8 cellular contexts compared by ENCODE assay signal in the genomic region with DNA sequence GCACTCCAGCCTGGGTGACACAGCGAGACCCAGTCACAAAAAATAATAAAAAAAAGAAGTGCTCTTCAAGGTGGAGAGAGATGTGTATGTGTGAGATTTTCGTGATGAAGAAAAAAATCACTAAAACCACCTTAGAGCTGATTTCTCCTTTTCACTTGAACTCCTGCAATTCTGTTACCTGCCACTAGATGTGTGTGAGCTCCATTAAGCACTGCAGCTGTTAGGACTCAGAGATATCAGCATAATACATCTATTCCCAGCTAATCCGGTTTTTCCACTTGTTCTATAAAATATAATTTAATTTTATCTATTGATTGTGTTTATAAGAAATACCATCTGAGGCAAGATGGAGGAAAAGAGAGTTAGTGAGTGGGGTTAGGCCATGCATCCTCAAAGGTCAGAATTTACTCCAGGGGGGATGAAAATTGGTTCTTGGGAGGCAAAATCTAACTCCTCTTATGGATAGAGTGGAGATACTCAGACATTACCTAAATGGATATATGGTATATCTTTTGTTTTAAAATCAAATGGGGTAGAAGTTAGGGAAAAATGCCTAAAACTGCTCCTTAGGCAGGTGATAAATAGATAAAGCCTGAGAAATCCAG.
DNase-seq lines count a peak whose midpoint lies in the region; ATAC-seq and TF ChIP-seq lines count a peak whose summit lies in the region.

No MANE protein-coding gene starts in this region.

- H3K36me3 ChIP-seq in heart right ventricle (no peaks in the 10 kb centered on the region), parathyroid adenoma (ENCODE audit: control insufficient read depth, insufficient read depth, low read length) (no peaks in the 10 kb centered on the region), MG63 (no peaks in the 10 kb centered on the region), H7 (replicated peaks; ENCODE audit: control insufficient read depth, insufficient read depth, low read length) (no peaks in the 10 kb centered on the region)

- intact Hi-C loops in heart right ventricle (cut with DNase I) (no loop called here), Right ventricle myocardium inferior (cut with DNase I) (no loop called here), dorsolateral prefrontal cortex (cut with DNase I) (loop anchor here in 1 of 2 donors (10.0 kb wide), 1 partner anchor 864 kb away; no protein-coding TSS in a partner anchor)

- no peaks in the 10 kb centered on the region for H3K9me3 ChIP-seq in heart right ventricle
- no peaks in the 10 kb centered on the region for H3K9me3 ChIP-seq in parathyroid adenoma (ENCODE audit: control insufficient read depth, low read length)
- no peaks in the 10 kb centered on the region for H3K9me3 ChIP-seq in MG63

- H3K4me2 ChIP-seq in parathyroid adenoma (ENCODE audit: low read length): no peak overlapping the region

- DNase-seq in heart right ventricle (no peak), Right ventricle myocardium inferior (ENCODE audit: missing footprints) (no peak), NCI-H748 treated with DMSO at 0.1 percent for 48 hours (lab: John Stamatoyannopoulos, UW) (peak; percentile 5), dorsolateral prefrontal cortex (no peak), MG63 (no peak), H7 (no peak)

- H3K27ac ChIP-seq in heart right ventricle (no peak overlapping the region), dorsolateral prefrontal cortex (no peak overlapping the region), parathyroid adenoma (no peak overlapping the region)

- no peaks in the 10 kb centered on the region for H3K79me2 ChIP-seq in parathyroid adenoma

- ATAC-seq in heart right ventricle: no peak
- ATAC-seq in Right ventricle myocardium inferior: no peak
- ATAC-seq in HG02884 (IDR thresholded peaks at IDR 0.05; ENCODE audit: unreplicated experiment): peak; percentile 81

- 30 to 32% methylated on average over 3 of the region's 3 CpGs for WGBS in heart right ventricle, 2 donors

- peak; percentile 34 to 73 (median 67) for TF ChIP-seq CTCF in heart right ventricle (IDR thresholded peaks at IDR 0.05)
- TF ChIP-seq CTCF in dorsolateral prefrontal cortex (IDR thresholded peaks at IDR 0.05 in 54 of 56, conservative IDR thresholded peaks at IDR 0.05 in 2 of 56; ENCODE audit: low read depth in 1 of 56, partially characterized antibody in 56 of 56): peak; percentile 27 to 82 (median 64)
- peak; percentile 88 for TF ChIP-seq CTCF in parathyroid adenoma (IDR thresholded peaks at IDR 0.05)

- H3K9ac ChIP-seq in parathyroid adenoma: no peak overlapping the region

- H3K4me1 ChIP-seq in heart right ventricle (peaks cover 0 to 4% (median 0%) of the 10 kb centered on the region in 9 donors), parathyroid adenoma (no peaks in the 10 kb centered on the region)

- H3K27me3 ChIP-seq in heart right ventricle (peaks cover 0 to 46% (median 34%) of the 10 kb centered on the region in 7 donors), dorsolateral prefrontal cortex (peaks cover 0 to 42% (median 19%) of the 10 kb centered on the region in 45 donors), parathyroid adenoma (ENCODE audit: control insufficient read depth, insufficient read depth, low read length) (no peaks in the 10 kb centered on the region), MG63 (peaks cover 30% of the 10 kb centered on the region), H7 (ENCODE audit: control insufficient read depth, insufficient read depth, low read length) (no peaks in the 10 kb centered on the region)

- no peak overlapping the region for H2AFZ ChIP-seq in parathyroid adenoma

- H3K4me3 ChIP-seq in heart right ventricle (no peak overlapping the region), dorsolateral prefrontal cortex (no peak overlapping the region), parathyroid adenoma (ENCODE audit: low read depth, low read length) (no peak overlapping the region), MG63 (no peak overlapping the region), H7 (ENCODE audit: insufficient read depth, low read depth, low read length) (no peak overlapping the region)
